Comparison of ENCODE assay signal across 11 cellular contexts in genomic region chr16:74698220-74698619, GRCh38. TPM values are rescaled to one million over a fixed set of nuclear protein-coding genes. Genes with fewer than 3 reads are reported as not detected.
A peak's percentile ranks its signal among the peaks of the same experiment; 100 is the strongest.
DNase-seq lines count a peak whose midpoint lies in the region; ATAC-seq and TF ChIP-seq lines count a peak whose summit lies in the region.
"Had no signal": no experiment of that assay in that cellular context is flagged by ENCODE, and none has a peak within 500 bp of the region (broad histone marks: within the 10 kb centered on the region; RNA-seq: fewer than 3 reads in every experiment).

No MANE protein-coding gene starts in this region.

- peaks cover 40 to 76% (median 57%) of the 10 kb centered on the region in 4 donors for H3K4me1 Mint-ChIP-seq in CD4-positive, alpha-beta memory T cell
- H3K4me1 Mint-ChIP-seq in HFFc6 (ENCODE audit: low read depth) (peaks cover 46% of the 10 kb centered on the region), endothelial cell (ENCODE audit: unreplicated experiment) (peaks cover 25% of the 10 kb centered on the region)
- H3K4me1 Mint-ChIP-seq in activated CD8-positive, alpha-beta T cell treated with anti-CD3 and anti-CD28 coated beads for 36 hours (ENCODE audit: low read depth): peaks cover 45% of the 10 kb centered on the region

- no peak for DNase-seq in CD4-positive, alpha-beta memory T cell
- DNase-seq in HFFc6: no peak
- no peak for DNase-seq in activated CD8-positive, alpha-beta T cell treated with anti-CD3 and anti-CD28 coated beads for 36 hours
- no peak for DNase-seq in lower lobe of right lung
- no peak for DNase-seq in HK-2 (ENCODE audit: unreplicated experiment)
- no peak for DNase-seq in endothelial cell (ENCODE audit: low spot score)
- DNase-seq: hippocampal formation, psoas muscle, substantia nigra had no signal

- POLR2A ChIA-PET in CD4-positive, alpha-beta memory T cell (lab: Charles Lee; ENCODE audit: partially characterized antibody): no interaction called here
- POLR2A ChIA-PET in activated CD8-positive, alpha-beta T cell treated with anti-CD3 and anti-CD28 coated beads for 36 hours (lab: Charles Lee): interaction anchor here (0.6 to 5.2 kb wide), 5 partner anchors 7 to 164 kb away, joined by 3 to 51 read pairs (median 3); partner anchors contain the start of gene RFWD3

- no peak for TF ChIP-seq CTCF in HFFc6 (IDR thresholded peaks at IDR 0.05)
- no peak for TF ChIP-seq CTCF in activated CD8-positive, alpha-beta T cell treated with anti-CD3 and anti-CD28 coated beads for 36 hours (IDR thresholded peaks at IDR 0.05)
- TF ChIP-seq CTCF in lower lobe of right lung (IDR thresholded peaks at IDR 0.05): no peak
- no peak for TF ChIP-seq CTCF in endothelial cell (IDR thresholded peaks at IDR 0.05; ENCODE audit: unreplicated experiment)

- no peaks in the 10 kb centered on the region for H3K27me3 Mint-ChIP-seq in CD4-positive, alpha-beta memory T cell
- H3K27me3 Mint-ChIP-seq in HFFc6 (ENCODE audit: insufficient read depth) (peaks cover 5% of the 10 kb centered on the region), endothelial cell (ENCODE audit: unreplicated experiment) (peaks cover 3% of the 10 kb centered on the region)
- H3K27me3 Mint-ChIP-seq in activated CD8-positive, alpha-beta T cell treated with anti-CD3 and anti-CD28 coated beads for 36 hours: no peaks in the 10 kb centered on the region

- H3K9me3 ChIP-seq in CD4-positive, alpha-beta memory T cell (ENCODE audit: control insufficient read depth in 1 of 2, low read length in 2 of 2): no peaks in the 10 kb centered on the region
- no peaks in the 10 kb centered on the region for H3K9me3 ChIP-seq in lower lobe of right lung
- H3K9me3 ChIP-seq: psoas muscle had no signal

- peaks cover 19 to 35% of the 10 kb centered on the region in 2 donors for H3K36me3 Mint-ChIP-seq in CD4-positive, alpha-beta memory T cell
- H3K36me3 Mint-ChIP-seq in HFFc6 (ENCODE audit: low read depth): peaks cover 25% of the 10 kb centered on the region
- peaks cover 29% of the 10 kb centered on the region for H3K36me3 Mint-ChIP-seq in activated CD8-positive, alpha-beta T cell treated with anti-CD3 and anti-CD28 coated beads for 36 hours (ENCODE audit: low read depth)
- peaks cover 9% of the 10 kb centered on the region for H3K36me3 Mint-ChIP-seq in endothelial cell (ENCODE audit: low read depth, unreplicated experiment)

- intact Hi-C loops in CD4-positive, alpha-beta memory T cell (cut with micrococcal nuclease): loop anchor here (5.0 kb wide), 1 partner anchor 289 kb away; the partner anchor contains the start of gene WDR59
- intact Hi-C loops in activated CD8-positive, alpha-beta T cell treated with anti-CD3 and anti-CD28 coated beads for 36 hours (cut with micrococcal nuclease): no loop called here
- intact Hi-C loops in lower lobe of right lung (cut with DNase I): no loop called here

- no peak overlapping the region for H3K4me3 ChIP-seq in CD4-positive, alpha-beta memory T cell (ENCODE audit: low read length in 2 of 2)
- H3K4me3 ChIP-seq in lower lobe of right lung: peak overlapping the region; percentile 76
- H3K4me3 ChIP-seq: psoas muscle had no signal

- peaks cover 44% of the 10 kb centered on the region for H3K4me1 ChIP-seq in CD4-positive, alpha-beta memory T cell (ENCODE audit: insufficient read depth, low read length)
- peaks cover 41% of the 10 kb centered on the region for H3K4me1 ChIP-seq in lower lobe of right lung
- H3K4me1 ChIP-seq: psoas muscle had no signal

- peak overlapping the region; percentile 87 to 93 (median 90) for H3K27ac Mint-ChIP-seq in CD4-positive, alpha-beta memory T cell
- H3K27ac Mint-ChIP-seq in HFFc6 (peak overlapping the region; percentile 26; the same call in 1 of the 2 replicates), endothelial cell (ENCODE audit: unreplicated experiment) (no peak overlapping the region)
- H3K27ac Mint-ChIP-seq in activated CD8-positive, alpha-beta T cell treated with anti-CD3 and anti-CD28 coated beads for 36 hours: peak overlapping the region; percentile 80

- H3K27ac ChIP-seq in CD4-positive, alpha-beta memory T cell (ENCODE audit: low read depth, low read length): peak overlapping the region; percentile 48
- peak overlapping the region; percentile 33 for H3K27ac ChIP-seq in lower lobe of right lung
- H3K27ac ChIP-seq: psoas muscle had no signal

- no peaks in the 10 kb centered on the region for H3K9me3 Mint-ChIP-seq in CD4-positive, alpha-beta memory T cell
- H3K9me3 Mint-ChIP-seq in HFFc6 (no peaks in the 10 kb centered on the region), endothelial cell (ENCODE audit: unreplicated experiment) (no peaks in the 10 kb centered on the region)
- no peaks in the 10 kb centered on the region for H3K9me3 Mint-ChIP-seq in activated CD8-positive, alpha-beta T cell treated with anti-CD3 and anti-CD28 coated beads for 36 hours

- H3K36me3 ChIP-seq in CD4-positive, alpha-beta memory T cell (ENCODE audit: insufficient read depth, low read length): peaks cover 5% of the 10 kb centered on the region
- H3K36me3 ChIP-seq in lower lobe of right lung: peaks cover 19% of the 10 kb centered on the region

- H3K27me3 ChIP-seq in CD4-positive, alpha-beta memory T cell (ENCODE audit: insufficient read depth, low read length): no peaks in the 10 kb centered on the region
- H3K27me3 ChIP-seq in lower lobe of right lung (ENCODE audit: low read depth): no peaks in the 10 kb centered on the region

- CTCF ChIA-PET in CD4-positive, alpha-beta memory T cell (lab: Charles Lee; ENCODE audit: partially characterized antibody): interaction anchor here (0.9 to 8.2 kb wide), 7 partner anchors 10 to 164 kb away, joined by 3 to 70 read pairs (median 5); partner anchors contain the start of gene RFWD3
- CTCF ChIA-PET in activated CD8-positive, alpha-beta T cell treated with anti-CD3 and anti-CD28 coated beads for 36 hours (lab: Charles Lee): interaction anchor here (0.7 to 3.9 kb wide), 2 partner anchors 12 to 165 kb away, joined by 5 to 17 read pairs; no protein-coding TSS in a partner anchor

- no peak for ATAC-seq in activated CD8-positive, alpha-beta T cell treated with anti-CD3 and anti-CD28 coated beads for 36 hours
- ATAC-seq in lower lobe of right lung (no peak), GM18519 (IDR thresholded peaks at IDR 0.05; ENCODE audit: low FRiP score, unreplicated experiment) (no peak), GM21447 (IDR thresholded peaks at IDR 0.05; ENCODE audit: unreplicated experiment) (no peak)
- ATAC-seq: psoas muscle had no signal

- peak overlapping the region; percentile 82 to 99 (median 96) for H3K4me3 Mint-ChIP-seq in CD4-positive, alpha-beta memory T cell
- peak overlapping the region; percentile 99; the same call in 1 of the 2 replicates for H3K4me3 Mint-ChIP-seq in HFFc6
- H3K4me3 Mint-ChIP-seq in activated CD8-positive, alpha-beta T cell treated with anti-CD3 and anti-CD28 coated beads for 36 hours: peak overlapping the region; percentile 86
- H3K4me3 Mint-ChIP-seq in endothelial cell (ENCODE audit: unreplicated experiment): no peak overlapping the region

RNA-seq across cellular contexts. Expression of gene MLKL, which starts 2.4 kb away (rescaled TPM):
- 10 to 100 TPM; 37.5 to 40.6 TPM for total RNA-seq in CD4-positive, alpha-beta memory T cell
- polyA plus RNA-seq in CD4-positive, alpha-beta memory T cell: 10 to 100 TPM; 12.5 to 20.9 TPM
- 10 to 100 TPM; 10.2 to 14.8 (median 11.4) TPM for total RNA-seq in HFFc6 (2021; fragmentation: NEBNext Ultra II Directional; extraction: Animal tissue kit (Norgen Biotek cat#: 25700))
- total RNA-seq in activated CD8-positive, alpha-beta T cell treated with anti-CD3 and anti-CD28 coated beads for 36 hours: 10 to 100 TPM; 18.5 to 18.8 TPM
- 36.7 TPM for total RNA-seq in lower lobe of right lung
- 12.3 TPM for total RNA-seq in endothelial cell (ENCODE audit: unreplicated experiment)

RNA-seq across cellular contexts. Expression of gene RFWD3, which starts 31.5 kb away (rescaled TPM):
- total RNA-seq in CD4-positive, alpha-beta memory T cell: 10 to 100 TPM; 59.2 to 64.7 TPM
- polyA plus RNA-seq in CD4-positive, alpha-beta memory T cell: 10 to 100 TPM; 12.3 to 20.6 TPM
- 10 to 100 TPM; 27.2 to 44.4 (median 42.9) TPM for total RNA-seq in HFFc6 (2021; fragmentation: NEBNext Ultra II Directional; extraction: Animal tissue kit (Norgen Biotek cat#: 25700))
- total RNA-seq in activated CD8-positive, alpha-beta T cell treated with anti-CD3 and anti-CD28 coated beads for 36 hours: 10 to 100 TPM; 96.5 to 99.8 TPM
- total RNA-seq in lower lobe of right lung (22.5 TPM), endothelial cell (ENCODE audit: unreplicated experiment) (43.8 TPM)
